8 cellular contexts compared by ENCODE assay signal in genomic region chr7:14279065-14279871, GRCh38.
DNase-seq lines count a peak whose midpoint lies in the region; TF ChIP-seq lines count a peak whose summit lies in the region.
"Not testable (repeated sequence)": the region's sequence is repeated elsewhere in the genome, so short reads cannot be mapped to it uniquely, and the experiment has no call there.

No MANE protein-coding gene starts in this region.

- H3K9me3 Mint-ChIP-seq in Calu3 (ENCODE audit: low read depth, unreplicated experiment); endothelial cell (ENCODE audit: unreplicated experiment): not testable (repeated sequence)
- peaks cover 12% of the 10 kb centered on the region for H3K9me3 Mint-ChIP-seq in mesothelial cell of epicardium

- peak overlapping the region; percentile 68 for H3K27ac Mint-ChIP-seq in Calu3 (ENCODE audit: unreplicated experiment)
- H3K27ac Mint-ChIP-seq in endothelial cell (ENCODE audit: unreplicated experiment); mesothelial cell of epicardium: not testable (repeated sequence)

- not testable (repeated sequence) for H3K27me3 Mint-ChIP-seq in Calu3 (ENCODE audit: unreplicated experiment); endothelial cell (ENCODE audit: unreplicated experiment); mesothelial cell of epicardium (ENCODE audit: low read depth)

- not testable (repeated sequence) for H3K36me3 ChIP-seq in H7 (replicated peaks; ENCODE audit: control insufficient read depth, insufficient read depth, low read length); NT2/D1 (ENCODE audit: insufficient read depth, insufficient read length, low read length); hepatocyte (replicated peaks; ENCODE audit: insufficient read depth, low read depth); iPS-18a (ENCODE audit: control insufficient read depth, low read depth, low read length); trophoblast cell (ENCODE audit: control insufficient read depth in 1 of 2, insufficient read depth in 2 of 2, low read length in 2 of 2)

- not testable (repeated sequence) for H4K12ac ChIP-seq in trophoblast cell (ENCODE audit: low read depth, low read length)

- H4K20me1 ChIP-seq in hepatocyte (ENCODE audit: insufficient read depth, poor library complexity, severe bottlenecking), result not testable (repeated sequence)

- CTCF ChIA-PET in Calu3 (lab: Charles Lee), result not testable (repeated sequence)

- H3K14ac ChIP-seq in trophoblast cell (ENCODE audit: low read length), result not testable (repeated sequence)

- not testable (repeated sequence) for DNase-seq in Calu3; H7; hepatocyte (ENCODE audit: low spot score); mesothelial cell of epicardium (ENCODE audit: low spot score in 2 of 2, unreplicated experiment in 2 of 2); trophoblast cell
- peak; percentile 22 for DNase-seq in NT2/D1 (ENCODE audit: low read depth, low spot score)
- peak; percentile 17 for DNase-seq in endothelial cell (ENCODE audit: low spot score)

- peak overlapping the region; percentile 86 for H2AFZ ChIP-seq in hepatocyte
- H2AFZ ChIP-seq in trophoblast cell (ENCODE audit: insufficient read depth, low read length, poor library complexity), result not testable (repeated sequence)

- peaks cover 13% of the 10 kb centered on the region for H3K4me1 Mint-ChIP-seq in Calu3 (ENCODE audit: low read depth, unreplicated experiment)
- not testable (repeated sequence) for H3K4me1 Mint-ChIP-seq in endothelial cell (ENCODE audit: unreplicated experiment); mesothelial cell of epicardium

- intact Hi-C loops in Calu3 (cut with micrococcal nuclease; ENCODE audit: unreplicated experiment), result not testable (repeated sequence)

- TF ChIP-seq CTCF in Calu3 (IDR thresholded peaks at IDR 0.05; ENCODE audit: unreplicated experiment); endothelial cell (IDR thresholded peaks at IDR 0.05; ENCODE audit: unreplicated experiment); hepatocyte (IDR thresholded peaks at IDR 0.05; ENCODE audit: poor library complexity); mesothelial cell of epicardium (IDR thresholded peaks at IDR 0.05; ENCODE audit: unreplicated experiment): not testable (repeated sequence)

- H3K9me3 ChIP-seq in NT2/D1 (ENCODE audit: insufficient read depth, low read length); hepatocyte (ENCODE audit: low read depth); iPS-18a (ENCODE audit: control insufficient read depth, low read depth, low read length); trophoblast cell (ENCODE audit: insufficient read depth, low read depth, low read length): not testable (repeated sequence)

- not testable (repeated sequence) for H3K18ac ChIP-seq in trophoblast cell (ENCODE audit: low read length)

- H3K9me2 ChIP-seq in hepatocyte (replicated peaks; ENCODE audit: insufficient read depth), result not testable (repeated sequence)

- not testable (repeated sequence) for H4K8ac ChIP-seq in trophoblast cell (ENCODE audit: low read depth, low read length)

- not testable (repeated sequence) for H3K79me1 ChIP-seq in trophoblast cell (ENCODE audit: low read length)

- H3K4ac ChIP-seq in trophoblast cell (ENCODE audit: low read depth, low read length), result not testable (repeated sequence)

- not testable (repeated sequence) for H3K23ac ChIP-seq in trophoblast cell (ENCODE audit: low read length)

- H3K79me2 ChIP-seq in hepatocyte; trophoblast cell (ENCODE audit: control insufficient read depth, insufficient read depth, low read length, poor library complexity): not testable (repeated sequence)

- peak overlapping the region; percentile 72 for H3K4me3 Mint-ChIP-seq in Calu3 (ENCODE audit: low read depth, unreplicated experiment)
- H3K4me3 Mint-ChIP-seq in endothelial cell (ENCODE audit: unreplicated experiment), result peak overlapping the region; percentile 69
- H3K4me3 Mint-ChIP-seq in mesothelial cell of epicardium, result peak overlapping the region; percentile 63

- not testable (repeated sequence) for H3K4me1 ChIP-seq in NT2/D1 (ENCODE audit: insufficient read depth, insufficient read length); hepatocyte (ENCODE audit: insufficient read depth); iPS-18a (ENCODE audit: control insufficient read depth, low read depth, low read length); trophoblast cell (ENCODE audit: control insufficient read depth in 1 of 2, insufficient read depth in 2 of 2, low read length in 2 of 2)

- BruUV-seq in Calu3 (replicated peaks; lab: Mats Ljungman, UMichigan), result not testable (repeated sequence)

- not testable (repeated sequence) for H3K36me3 Mint-ChIP-seq in Calu3 (ENCODE audit: insufficient read depth, unreplicated experiment); endothelial cell (ENCODE audit: low read depth, unreplicated experiment); mesothelial cell of epicardium

- not testable (repeated sequence) for H2AK5ac ChIP-seq in trophoblast cell (ENCODE audit: low read length)

- H2BK5ac ChIP-seq in trophoblast cell (ENCODE audit: low read depth, low read length, poor library complexity), result peak overlapping the region; percentile 31

- H4K91ac ChIP-seq in trophoblast cell (ENCODE audit: low read depth, low read length), result not testable (repeated sequence)

- not testable (repeated sequence) for H2BK12ac ChIP-seq in trophoblast cell (ENCODE audit: low read length)

- H3K27me3 ChIP-seq in H7 (ENCODE audit: control insufficient read depth, insufficient read depth, low read length); NT2/D1 (ENCODE audit: insufficient read depth, insufficient read length); hepatocyte; iPS-18a (ENCODE audit: control insufficient read depth, insufficient read depth, low read length); trophoblast cell (ENCODE audit: insufficient read depth, low read length): not testable (repeated sequence)

- not testable (repeated sequence) for H2BK120ac ChIP-seq in trophoblast cell (ENCODE audit: insufficient read depth, low read length, poor library complexity)

- not testable (repeated sequence) for H3K27ac ChIP-seq in hepatocyte; iPS-18a (ENCODE audit: low read length); trophoblast cell (ENCODE audit: low read depth, low read length)

- WGBS in hepatocyte (ENCODE audit: low lambda C conversion rate, missing lambda C conversion rate), result 22% methylated on average over 21 of the region's 21 CpGs
- WGBS in trophoblast cell (ENCODE audit: extremely low coverage, insufficient coverage, insufficient read length), result no CpG with 5 or more reads among the region's 21 CpGs

- H3K9ac ChIP-seq in NT2/D1 (ENCODE audit: insufficient read length, low read depth); trophoblast cell (ENCODE audit: low read length): not testable (repeated sequence)
- H3K9ac ChIP-seq in iPS-18a (ENCODE audit: low read length), result peak overlapping the region; percentile 54

- H3K4me3 ChIP-seq in H7 (ENCODE audit: insufficient read depth, low read depth, low read length), result peak overlapping the region; percentile 39
- peak overlapping the region; percentile 45 for H3K4me3 ChIP-seq in NT2/D1 (ENCODE audit: insufficient read length, low read depth)
- H3K4me3 ChIP-seq in hepatocyte, result peak overlapping the region; percentile 45
- peak overlapping the region; percentile 56 for H3K4me3 ChIP-seq in iPS-18a (ENCODE audit: low read length)
- H3K4me3 ChIP-seq in trophoblast cell (ENCODE audit: low read depth, low read length), result not testable (repeated sequence)

- H3K4me2 ChIP-seq in hepatocyte, result peak overlapping the region; percentile 74
- H3K4me2 ChIP-seq in trophoblast cell (ENCODE audit: low read length), result not testable (repeated sequence)
